Comparison of ENCODE assay signal across 13 cellular contexts in genomic region chr11:87453531-87454089, GRCh38.
DNase-seq lines count a peak whose midpoint lies in the region; ATAC-seq and TF ChIP-seq lines count a peak whose summit lies in the region.
"Had no signal": no experiment of that assay in that cellular context is flagged by ENCODE, and none has a peak within 500 bp of the region (broad histone marks: within the 10 kb centered on the region; RNA-seq: fewer than 3 reads in every experiment).

No MANE protein-coding gene starts in this region.

- intact Hi-C loops in lower leg skin (cut with DNase I; ENCODE audit: low total_unique reads): no loop called here

- DNase-seq in RPMI8226 (peak; percentile 26), lower leg skin (ENCODE audit: low spot score in 2 of 2) (no peak), OCI-M1 (lab: John Stamatoyannopoulos, UW) (no peak), retina (no peak), NCI-H1694 (lab: John Stamatoyannopoulos, UW) (no peak)
- DNase-seq: activated gamma-delta T cell treated with Interleukin-2 at 50 U/mL for 16 hours, DMS 273 treated with DMSO at 0.1 percent for 48 hours, GOT3 had no signal

- H3K4me3 ChIP-seq in lower leg skin (ENCODE audit: low read depth, poor library complexity, severe bottlenecking): no peak overlapping the region
- H3K4me3 ChIP-seq: body of pancreas had no signal

- ATAC-seq in GM18517 (IDR thresholded peaks at IDR 0.05; ENCODE audit: unreplicated experiment) (peak; percentile 13), GM21447 (IDR thresholded peaks at IDR 0.05; ENCODE audit: unreplicated experiment) (peak; percentile 10), HG03432 (IDR thresholded peaks at IDR 0.05; ENCODE audit: unreplicated experiment) (peak; percentile 15)
- ATAC-seq: body of pancreas, left lobe of liver had no signal

- no peak for TF ChIP-seq CTCF in lower leg skin (IDR thresholded peaks at IDR 0.05)

- 91 to 92% methylated on average over 5 of the region's 5 CpGs for WGBS in lower leg skin, 2 donors

- TF ChIP-seq POLR2A in lower leg skin (IDR thresholded peaks at IDR 0.05): no peak
